Comparison of ENCODE assay signal across 8 cellular contexts in genomic region chr19:1265611-1266115, GRCh38. TPM values are rescaled to one million over a fixed set of nuclear protein-coding genes. Genes with fewer than 3 reads are reported as not detected.
DNase-seq lines count a peak whose midpoint lies in the region; ATAC-seq and TF ChIP-seq lines count a peak whose summit lies in the region.

No MANE protein-coding gene starts in this region.

- H3K27ac ChIP-seq in GM23338 (ENCODE audit: low read depth) (no peak overlapping the region), RWPE2 (ENCODE audit: poor library complexity, severe bottlenecking) (peak overlapping the region; percentile 97), left lung (peak overlapping the region; percentile 79 to 99)

- H3K4me3 Mint-ChIP-seq in GM23338 = peak overlapping the region; percentile 64
- H3K4me3 Mint-ChIP-seq in central memory CD8-positive, alpha-beta T cell = peak overlapping the region; percentile 82

- peaks cover 47% of the 10 kb centered on the region for H3K4me1 ChIP-seq in GM23338 (ENCODE audit: insufficient read depth)
- H3K4me1 ChIP-seq in RWPE2 (ENCODE audit: insufficient read depth, poor library complexity, severe bottlenecking) = peaks cover 7% of the 10 kb centered on the region
- peaks cover 49 to 89% of the 10 kb centered on the region in 2 donors for H3K4me1 ChIP-seq in left lung

- H3K36me3 ChIP-seq in GM23338 (ENCODE audit: insufficient read depth) (peaks cover 5% of the 10 kb centered on the region), RWPE2 (ENCODE audit: low read depth) (peaks cover 8% of the 10 kb centered on the region), left lung (peaks cover 0 to 2% of the 10 kb centered on the region in 2 donors)

- H4K20me1 ChIP-seq in GM23338 (replicated peaks; ENCODE audit: insufficient read depth) = peaks cover 11% of the 10 kb centered on the region; the same call in 1 of the 2 replicates

- TF ChIP-seq CTCF in GM23338 (conservative IDR thresholded peaks at IDR 0.05; ENCODE audit: low read depth in 2 of 2) (no peak), RWPE2 (IDR thresholded peaks at IDR 0.05; ENCODE audit: poor library complexity, severe bottlenecking) (no peak), left lung (IDR thresholded peaks at IDR 0.05) (no peak)

- no peak for DNase-seq in GM23338 (ENCODE audit: low spot score)
- no peak for DNase-seq in RWPE2 (ENCODE audit: low spot score)
- no peak for DNase-seq in central memory CD8-positive, alpha-beta T cell (ENCODE audit: low spot score in 2 of 2)
- no peak for DNase-seq in left lung
- DNase-seq in superior temporal gyrus (ENCODE audit: extremely low spot score) = peak; percentile 9
- no peak for DNase-seq in occipital lobe (lab: John Stamatoyannopoulos, UW)
- no peak for DNase-seq in DMS79 treated with DMSO at 0.1 percent for 48 hours (lab: John Stamatoyannopoulos, UW)
- DNase-seq in NCI-H1436 (lab: John Stamatoyannopoulos, UW) = no peak

- peaks cover 20% of the 10 kb centered on the region for H3K36me3 Mint-ChIP-seq in GM23338 (ENCODE audit: low read depth)
- H3K36me3 Mint-ChIP-seq in central memory CD8-positive, alpha-beta T cell (ENCODE audit: insufficient read depth) = peaks cover 34% of the 10 kb centered on the region

- H3K27me3 ChIP-seq in GM23338 (ENCODE audit: insufficient read depth) (peaks cover 10% of the 10 kb centered on the region; the same call in 1 of the 2 replicates), RWPE2 (ENCODE audit: insufficient read depth, poor library complexity, severe bottlenecking) (no peaks in the 10 kb centered on the region), left lung (no peaks in the 10 kb centered on the region)

- H3K4me3 ChIP-seq in GM23338 (peak overlapping the region; percentile 94), RWPE2 (ENCODE audit: severe bottlenecking) (peak overlapping the region; percentile 33), left lung (peak overlapping the region in 1 of 2 donors; percentile 65)

- H3K9me3 Mint-ChIP-seq in GM23338 = peaks cover 2% of the 10 kb centered on the region
- no peaks in the 10 kb centered on the region for H3K9me3 Mint-ChIP-seq in central memory CD8-positive, alpha-beta T cell

- H3K79me2 ChIP-seq in GM23338 (replicated peaks; ENCODE audit: insufficient read depth) = peaks cover 15% of the 10 kb centered on the region

- H3K4me1 Mint-ChIP-seq in GM23338 = peaks cover 54% of the 10 kb centered on the region
- peaks cover 67% of the 10 kb centered on the region for H3K4me1 Mint-ChIP-seq in central memory CD8-positive, alpha-beta T cell

- H3F3A ChIP-seq in GM23338 (replicated peaks; ENCODE audit: low read depth) = peaks cover 44% of the 10 kb centered on the region

- no peaks in the 10 kb centered on the region for H3K9me2 ChIP-seq in GM23338 (ENCODE audit: insufficient read depth)

- ATAC-seq in GM23338 (0 out of 3 replicates have a peak, but pooled peaks have one; percentile 0), RWPE2 (ENCODE audit: low read depth) (peak; percentile 3), left lung (no peak)
- ATAC-seq in central memory CD8-positive, alpha-beta T cell (replicated peaks; ENCODE audit: extremely low read depth, poor library complexity, severe bottlenecking) = no peak

- H3K27me3 Mint-ChIP-seq in GM23338 (ENCODE audit: insufficient read depth, low read depth, poor library complexity) = peaks cover 45% of the 10 kb centered on the region
- H3K27me3 Mint-ChIP-seq in central memory CD8-positive, alpha-beta T cell = no peaks in the 10 kb centered on the region

- peak overlapping the region; percentile 95 for H3K4me2 ChIP-seq in GM23338

- H2AFZ ChIP-seq in GM23338 = peak overlapping the region; percentile 32; the same call in 1 of the 2 replicates

- H3K27ac Mint-ChIP-seq in GM23338 = peak overlapping the region; percentile 96; the same call in 1 of the 2 replicates
- H3K27ac Mint-ChIP-seq in central memory CD8-positive, alpha-beta T cell (ENCODE audit: low read depth) = peak overlapping the region; percentile 25

- H3K9me3 ChIP-seq in RWPE2 (ENCODE audit: severe bottlenecking) (no peaks in the 10 kb centered on the region), left lung (no peaks in the 10 kb centered on the region)

- intact Hi-C loops in left lung (cut with DNase I) = no loop called here

TF ChIP-seq in GM23338, 12 proteins besides CTCF, POLR2A, EP300 and RAD21 (continues in another document):
- TF ChIP-seq JUNB (IDR thresholded peaks at IDR 0.05; ENCODE audit: unreplicated experiment) (no peak), ETS1 (IDR thresholded peaks at IDR 0.05) (no peak), ZNF114 (CRISPR knock-in tag; IDR thresholded peaks at IDR 0.05) (no peak), REST (IDR thresholded peaks at IDR 0.05; ENCODE audit: unreplicated experiment) (no peak), CREB1 (CRISPR knock-in tag; IDR thresholded peaks at IDR 0.05; ENCODE audit: low read depth) (no peak), EZH2 (IDR thresholded peaks at IDR 0.05; ENCODE audit: low read depth, unreplicated experiment) (no peak), EZH2phosphoT487 (IDR thresholded peaks at IDR 0.05; ENCODE audit: unreplicated experiment) (no peak), POLR2AphosphoS5 (IDR thresholded peaks at IDR 0.05; ENCODE audit: low read depth) (no peak), STAT1 (IDR thresholded peaks at IDR 0.05; ENCODE audit: unreplicated experiment) (no peak)

RNA-seq across cellular contexts. Expression of gene CIRBP, which starts 3.5 kb away (rescaled TPM):
- 152 and 202 TPM in 2 replicates for total RNA-seq in GM23338 (2014; rRNA removed; shearing (Covaris generic))
- 153 and 160 TPM in 2 replicates for polyA plus RNA-seq in GM23338 (2016; fragmentation: Nextera tagmentation; extraction: Ambion mirVana)
- total RNA-seq in left lung (100 to 1,000 TPM; 220 to 235 TPM), occipital lobe (598 TPM)

RNA-seq across cellular contexts. Expression of gene FAM174C, which starts 9.7 kb away (rescaled TPM):
- total RNA-seq in GM23338 (2014; rRNA removed; shearing (Covaris generic)) = 39.2 and 60.4 TPM in 2 replicates
- polyA plus RNA-seq in GM23338 (2016; fragmentation: Nextera tagmentation; extraction: Ambion mirVana) = 62.3 and 68.0 TPM in 2 replicates
- total RNA-seq in left lung = 10 to 100 TPM; 48.0 to 58.7 TPM
- 6.7 TPM for total RNA-seq in occipital lobe

RNA-seq across cellular contexts. Expression of gene MIDN, which starts 17.3 kb away (rescaled TPM):
- 84.5 and 113 TPM in 2 replicates for total RNA-seq in GM23338 (2014; rRNA removed; shearing (Covaris generic))
- 28.6 and 33.3 TPM in 2 replicates for polyA plus RNA-seq in GM23338 (2016; fragmentation: Nextera tagmentation; extraction: Ambion mirVana)
- total RNA-seq in left lung = 100 to 1,000 TPM in 1 of 2 donors, 10 to 100 TPM in 1; 87.4 to 115 TPM
- 15.3 TPM for total RNA-seq in occipital lobe

RNA-seq across cellular contexts. Expression of gene EFNA2, which starts 20.0 kb away (rescaled TPM):
- 8.2 and 10.3 TPM in 2 replicates for total RNA-seq in GM23338 (2014; rRNA removed; shearing (Covaris generic))
- 2.7 and 4.8 TPM in 2 replicates for polyA plus RNA-seq in GM23338 (2016; fragmentation: Nextera tagmentation; extraction: Ambion mirVana)
- under 1 TPM in 1 of 2 donors, not detected in 1; 0.52 TPM for total RNA-seq in left lung
- total RNA-seq in occipital lobe = 8.1 TPM

RNA-seq across cellular contexts. Expression of gene ATP5F1D, which starts 24.1 kb away (rescaled TPM):
- 78.7 and 139 TPM in 2 replicates for total RNA-seq in GM23338 (2014; rRNA removed; shearing (Covaris generic))
- polyA plus RNA-seq in GM23338 (2016; fragmentation: Nextera tagmentation; extraction: Ambion mirVana) = 396 and 420 TPM in 2 replicates
- 100 to 1,000 TPM; 139 to 161 TPM for total RNA-seq in left lung
- total RNA-seq in occipital lobe = 11.9 TPM

Comparison
In these comparisons a context has a peak if more than half of its experiments do, and no peak if none do; other contexts are left out.
1. ATAC-seq: peak in GM23338 (single experiment) and RWPE2 (single experiment); none in central memory CD8-positive, alpha-beta T cell (single experiment) and left lung (single experiment).